ENCODE assay signal across 1 cellular context in genomic region chr1:94022471-94023189, GRCh38.
TF ChIP-seq lines count a peak whose summit lies in the region.

No MANE protein-coding gene starts in this region.

TF ChIP-seq in HepG2, 621 proteins besides CTCF, POLR2A, EP300 and RAD21 (continued from another document and continues in another):
- TF ChIP-seq ZNF232 (CRISPR knock-in tag; IDR thresholded peaks at IDR 0.05; ENCODE audit: borderline replicate concordance) (no peak), DR1 (CRISPR knock-in tag; IDR thresholded peaks at IDR 0.05) (no peak), ZNF407 (CRISPR knock-in tag; IDR thresholded peaks at IDR 0.05; ENCODE audit: not compliant biosample characterization) (no peak), GMEB1 (CRISPR knock-in tag; IDR thresholded peaks at IDR 0.05; ENCODE audit: borderline replicate concordance) (no peak), ZNF256 (CRISPR knock-in tag; conservative IDR thresholded peaks at IDR 0.05) (no peak), DMAP1 (CRISPR knock-in tag; IDR thresholded peaks at IDR 0.05) (0 out of 2 replicates have a peak, but pooled peaks have one; percentile 23), POGZ (CRISPR knock-in tag; IDR thresholded peaks at IDR 0.05) (no peak), ARNTL (CRISPR knock-in tag; IDR thresholded peaks at IDR 0.05) (no peak), CSRNP2 (CRISPR knock-in tag; conservative IDR thresholded peaks at IDR 0.05; ENCODE audit: low read depth) (no peak), PHB2 (IDR thresholded peaks at IDR 0.05; ENCODE audit: partially characterized antibody) (no peak), SAP130 (CRISPR knock-in tag; IDR thresholded peaks at IDR 0.05; ENCODE audit: low read depth) (peak; percentile 42), ZNF253 (CRISPR knock-in tag; IDR thresholded peaks at IDR 0.05; ENCODE audit: borderline replicate concordance) (no peak), SALL1 (CRISPR knock-in tag; IDR thresholded peaks at IDR 0.05) (peak; percentile 43; the same call in 1 of the 2 replicates), ZBTB1 (CRISPR knock-in tag; IDR thresholded peaks at IDR 0.05; ENCODE audit: borderline replicate concordance) (no peak), THRA (CRISPR knock-in tag; IDR thresholded peaks at IDR 0.05; ENCODE audit: borderline replicate concordance) (no peak), CSRNP1 (CRISPR knock-in tag; IDR thresholded peaks at IDR 0.05) (no peak), SP1 (IDR thresholded peaks at IDR 0.05) (no peak), SP1 (CRISPR knock-in tag; IDR thresholded peaks at IDR 0.05) (no peak), HNF4A (CRISPR knock-in tag; IDR thresholded peaks at IDR 0.05) (0 out of 2 replicates have a peak, but pooled peaks have one; percentile 44), BCL3 (CRISPR knock-in tag; IDR thresholded peaks at IDR 0.05) (no peak), IRF1 (CRISPR knock-in tag; IDR thresholded peaks at IDR 0.05; ENCODE audit: low read depth) (no peak), ATRX (CRISPR knock-in tag; IDR thresholded peaks at IDR 0.05; ENCODE audit: borderline replicate concordance) (no peak), ZNF180 (CRISPR knock-in tag; IDR thresholded peaks at IDR 0.05; ENCODE audit: borderline replicate concordance, low read depth) (no peak), ZNF234 (CRISPR knock-in tag; conservative IDR thresholded peaks at IDR 0.05) (no peak), ZBTB44 (CRISPR knock-in tag; IDR thresholded peaks at IDR 0.05) (no peak), IKZF5 (CRISPR knock-in tag; IDR thresholded peaks at IDR 0.05) (no peak), ZBTB2 (CRISPR knock-in tag; IDR thresholded peaks at IDR 0.05; ENCODE audit: low read depth) (no peak), FOXP1 (IDR thresholded peaks at IDR 0.05) (no peak), FOXP1 (CRISPR knock-in tag; IDR thresholded peaks at IDR 0.05) (no peak), HINFP (CRISPR knock-in tag; IDR thresholded peaks at IDR 0.05; ENCODE audit: low read depth) (no peak), MAX (IDR thresholded peaks at IDR 0.05) (no peak), ZNF552 (CRISPR knock-in tag; IDR thresholded peaks at IDR 0.05; ENCODE audit: borderline replicate concordance) (no peak), XRCC5 (optimal IDR thresholded peaks at IDR 0.05; ENCODE audit: low read length) (no peak), NBN (conservative IDR thresholded peaks at IDR 0.05) (no peak)
